Comparison of ENCODE assay signal across 1 cellular context in genomic region chr20:48681882-48682426, GRCh38.
TF ChIP-seq lines count a peak whose summit lies in the region.

No MANE protein-coding gene starts in this region.

TF ChIP-seq in HEK293, 187 proteins besides CTCF, POLR2A, EP300 and RAD21 (continued from another document):
- TF ChIP-seq ZNF521 (tag by site-specific recombination; IDR thresholded peaks at IDR 0.05) = no peak
- TF ChIP-seq ZNF670 (tag by site-specific recombination; IDR thresholded peaks at IDR 0.05; ENCODE audit: low read depth) = no peak
- peak; percentile 72; the same call in 1 of the 2 replicates for TF ChIP-seq KLF17 (tag by site-specific recombination; IDR thresholded peaks at IDR 0.05)
- TF ChIP-seq PATZ1 (tag by site-specific recombination; IDR thresholded peaks at IDR 0.05) = 0 out of 2 replicates have a peak, but pooled peaks have one; percentile 4
- no peak for TF ChIP-seq ZNF404 (tag by site-specific recombination; IDR thresholded peaks at IDR 0.05)
- TF ChIP-seq KLF1 (tag by site-specific recombination; IDR thresholded peaks at IDR 0.05) = peak; percentile 79
- no peak for TF ChIP-seq ZBTB26 (tag by site-specific recombination; optimal IDR thresholded peaks at IDR 0.05)
- TF ChIP-seq ZNF175 (tag by site-specific recombination; IDR thresholded peaks at IDR 0.05) = no peak
- TF ChIP-seq PBX3 (CRISPR knock-in tag; IDR thresholded peaks at IDR 0.05) = no peak
- TF ChIP-seq ZFHX2 (tag by site-specific recombination; conservative IDR thresholded peaks at IDR 0.05) = peak; percentile 96
- TF ChIP-seq GFI1B (tag by site-specific recombination; IDR thresholded peaks at IDR 0.05) = no peak
